In genomic region chr2:32706815-32707214, GRCh38 we compare ENCODE assay signal across 31 cellular contexts.
"Had no signal": no experiment of that assay in that cellular context is flagged by ENCODE, and none has a peak within 500 bp of the region (broad histone marks: within the 10 kb centered on the region; RNA-seq: fewer than 3 reads in every experiment).

No MANE protein-coding gene starts in this region.

- H3K27ac ChIP-seq: adrenal gland, foreskin keratinocyte, heart left ventricle, ovary, thyroid gland, upper lobe of left lung, vagina had no signal

- H3K4me1 ChIP-seq: thyroid gland had no signal

- H3K27ac Mint-ChIP-seq: activated CD4-positive, alpha-beta memory T cell treated with anti-CD3 and anti-CD28 coated beads, Interleukin-2, amount 10 ng/mL, durations not matched to agents 7 days and 5 days; activated CD4-positive, alpha-beta T cell treated with anti-CD3 and anti-CD28 coated beads, Interleukin-2, amount 10 ng/mL, durations not matched to agents 7 days and 5 days; activated T-helper 17 cell treated with anti-CD3 and anti-CD28 coated beads, Interleukin-2, amount 50 U/mL, for 72 hours; dendritic cell treated with granulocyte-macrophage colony-stimulating factor and Interleukin-4, amounts not matched to agents 40 ng/mL and 50 ng/mL, for 4 days; endodermal cell; naive thymus-derived CD4-positive, alpha-beta T cell; stimulated activated memory B cell treated with anti-CD40 and anti-IgM and Interleukin-4, amounts not matched to agents 10 μg/mL and 1 μg/mL and 100 μg/mL, for 72 hours had no signal

- H3K4me3 ChIP-seq: adrenal gland, heart left ventricle, ovary, thyroid gland, upper lobe of left lung, vagina had no signal

- H3K9me3 ChIP-seq: adrenal gland, heart left ventricle, ovary, thyroid gland, upper lobe of left lung, vagina had no signal

- H3K36me3 ChIP-seq: adrenal gland, ovary had no signal

- H3K4me3 Mint-ChIP-seq: activated CD4-positive, alpha-beta memory T cell treated with anti-CD3 and anti-CD28 coated beads, Interleukin-2, amount 10 ng/mL, durations not matched to agents 7 days and 5 days; activated CD4-positive, alpha-beta T cell treated with anti-CD3 and anti-CD28 coated beads, Interleukin-2, amount 10 ng/mL, durations not matched to agents 7 days and 5 days; activated T-cell treated with anti-CD3 and anti-CD28 coated beads, Interleukin-2, amount 50 U/mL, for 4 hours; activated T-helper 17 cell treated with anti-CD3 and anti-CD28 coated beads, Interleukin-2, amount 50 U/mL, for 72 hours; dendritic cell treated with granulocyte-macrophage colony-stimulating factor and Interleukin-4, amounts not matched to agents 40 ng/mL and 50 ng/mL, for 4 days; endodermal cell; naive thymus-derived CD4-positive, alpha-beta T cell; stimulated activated memory B cell treated with anti-CD40 and anti-IgM and Interleukin-4, amounts not matched to agents 10 μg/mL and 1 μg/mL and 100 μg/mL, for 72 hours; stimulated activated naive CD8-positive, alpha-beta T cell treated with anti-CD3 and anti-CD28 coated beads, Interleukin-15, amount 100 ng/mL, for 72 hours had no signal

- H3K9me3 Mint-ChIP-seq: activated CD4-positive, alpha-beta memory T cell treated with anti-CD3 and anti-CD28 coated beads, Interleukin-2, amount 10 ng/mL, durations not matched to agents 7 days and 5 days; activated CD4-positive, alpha-beta T cell treated with anti-CD3 and anti-CD28 coated beads, Interleukin-2, amount 10 ng/mL, durations not matched to agents 7 days and 5 days; activated naive CD4-positive, alpha-beta T cell treated with anti-CD3 and anti-CD28 coated beads, Interleukin-2, amount 50 U/mL, for 72 hours; activated T-cell treated with anti-CD3 and anti-CD28 coated beads, Interleukin-2, amount 50 U/mL, for 4 hours; activated T-helper 17 cell treated with anti-CD3 and anti-CD28 coated beads, Interleukin-2, amount 50 U/mL, for 72 hours; dendritic cell treated with granulocyte-macrophage colony-stimulating factor and Interleukin-4, amounts not matched to agents 40 ng/mL and 50 ng/mL, for 4 days; endodermal cell; naive thymus-derived CD4-positive, alpha-beta T cell; stimulated activated memory B cell treated with anti-CD40 and anti-IgM and Interleukin-4, amounts not matched to agents 10 μg/mL and 1 μg/mL and 100 μg/mL, for 72 hours; stimulated activated naive CD8-positive, alpha-beta T cell treated with anti-CD3 and anti-CD28 coated beads, Interleukin-15, amount 100 ng/mL, for 72 hours had no signal

- ATAC-seq: activated naive CD4-positive, alpha-beta T cell treated with anti-CD3 and anti-CD28 coated beads, Interleukin-2, amount 50 U/mL, for 72 hours; activated T-cell treated with anti-CD3 and anti-CD28 coated beads, Interleukin-2, amount 50 U/mL, for 4 hours; activated T-helper 17 cell treated with anti-CD3 and anti-CD28 coated beads, Interleukin-2, amount 50 U/mL, for 72 hours; esophagus mucosa; foreskin keratinocyte; heart left ventricle; left cardiac atrium; naive thymus-derived CD4-positive, alpha-beta T cell; sciatic nerve; stimulated activated memory B cell treated with anti-CD40 and anti-IgM and Interleukin-4, amounts not matched to agents 10 μg/mL and 1 μg/mL and 100 μg/mL, for 72 hours; stimulated activated naive CD8-positive, alpha-beta T cell treated with anti-CD3 and anti-CD28 coated beads, Interleukin-15, amount 100 ng/mL, for 72 hours had no signal

- H3K4me1 Mint-ChIP-seq: activated T-helper 17 cell treated with anti-CD3 and anti-CD28 coated beads, Interleukin-2, amount 50 U/mL, for 72 hours; endodermal cell; stimulated activated memory B cell treated with anti-CD40 and anti-IgM and Interleukin-4, amounts not matched to agents 10 μg/mL and 1 μg/mL and 100 μg/mL, for 72 hours had no signal

- FAIRE-seq: astrocyte, islet of Langerhans, small intestine had no signal

- DNase-seq: activated CD4-positive, alpha-beta memory T cell treated with anti-CD3 and anti-CD28 coated beads, Interleukin-2, amount 10 ng/mL, durations not matched to agents 7 days and 5 days; activated CD4-positive, alpha-beta T cell treated with anti-CD3 and anti-CD28 coated beads for 1 hour; activated CD4-positive, alpha-beta T cell treated with anti-CD3 and anti-CD28 coated beads, Interleukin-2, amount 10 ng/mL, durations not matched to agents 7 days and 5 days; activated naive CD4-positive, alpha-beta T cell; activated T-cell treated with anti-CD3 and anti-CD28 coated beads, Interleukin-2, amount 50 U/mL, for 4 hours; adrenal gland; caudate nucleus; endodermal cell; foreskin keratinocyte; heart left ventricle; hypothalamus; left cardiac atrium; midbrain; naive thymus-derived CD4-positive, alpha-beta T cell; ovary; small intestine; stimulated activated CD4-positive, alpha-beta T cell treated with anti-CD3 and anti-CD28 coated beads, Interleukin-4, amount 100 ng/mL, for 24 hours; stimulated activated naive CD8-positive, alpha-beta T cell treated with anti-CD3 and anti-CD28 coated beads, Interleukin-15, amount 100 ng/mL, for 72 hours; substantia nigra; T-helper 2 cell; thyroid gland; upper lobe of left lung had no signal

- H3K27me3 ChIP-seq: adrenal gland, foreskin keratinocyte, heart left ventricle, ovary, thyroid gland, upper lobe of left lung, vagina had no signal
